Comparison of ENCODE assay signal across 2 cellular contexts in the genomic region with DNA sequence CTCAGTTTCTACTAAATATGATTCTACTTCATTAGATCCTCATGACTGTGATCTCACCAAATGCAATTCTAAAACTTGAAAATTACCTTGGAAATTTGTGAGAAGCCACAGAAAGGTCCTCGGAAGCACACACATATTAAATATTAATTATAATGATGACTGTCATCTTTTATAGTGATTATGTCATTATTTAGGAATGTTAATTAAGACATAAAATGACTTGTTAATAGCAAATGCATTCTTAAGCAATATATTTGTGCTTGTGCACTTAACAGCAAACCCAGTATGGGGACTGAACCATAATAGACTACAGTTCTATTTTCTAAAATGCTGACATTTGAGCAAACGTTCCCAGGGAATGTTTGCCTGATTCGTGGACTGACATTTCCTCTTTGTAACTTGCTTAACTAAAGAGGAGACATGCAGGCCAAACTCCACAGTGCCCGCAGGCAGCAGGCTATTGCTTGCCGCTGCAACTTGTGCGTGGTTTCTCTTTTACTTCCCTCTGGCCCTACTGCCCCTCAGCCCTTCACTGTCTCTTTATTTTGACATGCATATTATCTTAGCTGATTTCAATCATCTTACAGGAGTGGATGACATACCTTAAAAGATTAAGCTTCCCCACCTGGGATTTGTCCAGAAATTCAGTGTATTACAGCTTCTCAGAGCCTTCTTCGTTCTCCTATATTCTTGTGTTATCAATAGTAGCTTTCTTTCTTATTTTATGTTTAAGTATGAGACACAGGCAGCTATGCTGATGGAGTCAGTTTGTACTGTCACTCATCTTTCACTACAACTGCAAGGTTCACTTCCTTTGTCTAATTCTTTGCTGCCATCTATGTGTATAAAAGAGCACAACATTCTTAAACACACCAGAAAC.
TF ChIP-seq lines count a peak whose summit lies in the region.

No MANE protein-coding gene starts in this region.

TF ChIP-seq in IMR-90, 13 proteins besides CTCF, POLR2A, EP300 and RAD21:
- 0 out of 2 replicates have a peak, but pooled peaks have one; percentile 12 for TF ChIP-seq MAFK (IDR thresholded peaks at IDR 0.05; ENCODE audit: low read depth, low read length)
- TF ChIP-seq, protein P1, sequence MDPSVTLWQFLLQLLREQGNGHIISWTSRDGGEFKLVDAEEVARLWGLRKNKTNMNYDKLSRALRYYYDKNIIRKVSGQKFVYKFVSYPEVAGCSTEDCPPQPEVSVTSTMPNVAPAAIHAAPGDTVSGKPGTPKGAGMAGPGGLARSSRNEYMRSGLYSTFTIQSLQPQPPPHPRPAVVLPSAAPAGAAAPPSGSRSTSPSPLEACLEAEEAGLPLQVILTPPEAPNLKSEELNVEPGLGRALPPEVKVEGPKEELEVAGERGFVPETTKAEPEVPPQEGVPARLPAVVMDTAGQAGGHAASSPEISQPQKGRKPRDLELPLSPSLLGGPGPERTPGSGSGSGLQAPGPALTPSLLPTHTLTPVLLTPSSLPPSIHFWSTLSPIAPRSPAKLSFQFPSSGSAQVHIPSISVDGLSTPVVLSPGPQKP (IDR thresholded peaks at IDR 0.05; ENCODE audit: borderline replicate concordance, low read depth, low read length), result no peak
- peak; percentile 82 for TF ChIP-seq SMC3 (IDR thresholded peaks at IDR 0.05; ENCODE audit: low read depth, low read length)

TF ChIP-seq in endothelial cell of umbilical vein, 7 proteins besides CTCF, POLR2A, EP300 and RAD21:
- TF ChIP-seq GATA2 (IDR thresholded peaks at IDR 0.05; ENCODE audit: insufficient read depth, insufficient read length, low read depth, low read length) (no peak), EZH2 (IDR thresholded peaks at IDR 0.05; ENCODE audit: borderline replicate concordance, low read depth, low read length, severe bottlenecking) (no peak), FOS (IDR thresholded peaks at IDR 0.05; ENCODE audit: borderline replicate concordance, insufficient read depth, low read length) (no peak), POLR2AphosphoS5 (IDR thresholded peaks at IDR 0.05; ENCODE audit: insufficient read depth, low read depth, low read length) (no peak), MYC (IDR thresholded peaks at IDR 0.05; ENCODE audit: low read depth, low read length) (no peak)
TF ChIP-seq in endothelial cell of umbilical vein: peak in this region for 0.
